Comparison of ENCODE assay signal across 17 cellular contexts in the genomic region with DNA sequence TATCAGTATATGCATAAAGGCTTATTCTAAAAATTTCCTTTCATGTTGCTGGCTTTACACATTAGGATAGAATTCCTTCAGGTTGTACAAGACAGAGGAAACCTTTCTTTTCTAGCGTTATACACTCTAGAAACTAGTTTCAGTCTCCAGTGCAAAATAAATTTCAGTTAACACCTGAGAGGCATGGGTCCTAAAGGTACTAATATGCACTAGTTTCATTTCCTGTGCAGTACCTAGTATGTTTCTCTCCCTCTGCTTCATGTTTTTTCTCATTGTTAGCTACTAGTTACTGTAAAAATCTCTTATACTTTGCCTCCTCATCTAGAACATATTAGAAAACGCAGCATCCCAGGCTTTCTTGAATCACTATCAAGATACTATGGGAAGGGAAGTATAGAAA. TPM values are rescaled to one million over a fixed set of nuclear protein-coding genes. Genes with fewer than 3 reads are reported as not detected.
DNase-seq lines count a peak whose midpoint lies in the region; ATAC-seq, FAIRE-seq and TF ChIP-seq lines count a peak whose summit lies in the region.
"Had no signal": no experiment of that assay in that cellular context is flagged by ENCODE, and none has a peak within 500 bp of the region (broad histone marks: within the 10 kb centered on the region; RNA-seq: fewer than 3 reads in every experiment).

No MANE protein-coding gene starts in this region.

- DNase-seq in GM18507 (ENCODE audit: extremely low spot score, insufficient read length, low read depth) (no peak), Karpas-422 (no peak), glomerular visceral epithelial cell (ENCODE audit: extremely low spot score) (no peak), foreskin fibroblast (no peak), sigmoid colon (no peak)
- DNase-seq in stimulated activated CD4-positive, alpha-beta T cell treated with anti-CD3 and anti-CD28 coated beads, Interleukin-1b, Interleukin-23, amount 100 ng/mL, for 48 hours, result no peak
- DNase-seq: activated CD8-positive, alpha-beta T cell treated with anti-CD3 and anti-CD28 coated beads for 36 hours; activated naive CD4-positive, alpha-beta T cell treated with Interleukin-2 at 50 U/mL for 16 hours; central memory CD4-positive, alpha-beta T cell; mesenchymal stem cell; NCI-H1436 treated with DMSO at 0.1 percent for 48 hours; occipital lobe; stimulated activated CD8-positive, alpha-beta memory T cell treated with anti-CD3 and anti-CD28 coated beads, Interleukin-4, amount 100 ng/mL, for 48 hours; T-cell had no signal

- H3K4me1 ChIP-seq in Karpas-422 (ENCODE audit: low read length), result peaks cover 74% of the 10 kb centered on the region
- peaks cover 0 to 14% (median 7%) of the 10 kb centered on the region in 4 donors for H3K4me1 ChIP-seq in sigmoid colon

- H3K27ac ChIP-seq in Karpas-422 (ENCODE audit: low read length), result peak overlapping the region; percentile 77
- H3K27ac ChIP-seq in sigmoid colon, result no peak overlapping the region
- H3K27ac ChIP-seq: epithelial cell of prostate had no signal

- TF ChIP-seq CTCF in foreskin fibroblast (IDR thresholded peaks at IDR 0.05; ENCODE audit: low read depth, low read length) (no peak), sigmoid colon (IDR thresholded peaks at IDR 0.05) (no peak)

- ATAC-seq in GM21423 (IDR thresholded peaks at IDR 0.05; ENCODE audit: unreplicated experiment), result peak; percentile 65
- ATAC-seq in HG03025 (IDR thresholded peaks at IDR 0.05; ENCODE audit: low FRiP score, unreplicated experiment), result peak; percentile 66
- ATAC-seq: activated CD8-positive, alpha-beta T cell treated with anti-CD3 and anti-CD28 coated beads for 36 hours; T-cell had no signal

- 78 to 88% methylated on average over 2 of the region's 2 CpGs for WGBS in sigmoid colon, 2 donors

- TF ChIP-seq EP300 in sigmoid colon (IDR thresholded peaks at IDR 0.05), result no peak

- intact Hi-C loops in sigmoid colon (cut with DNase I), result no loop called here

- H3K36me3 ChIP-seq in Karpas-422 (ENCODE audit: insufficient read depth, low read length), result peaks cover 18% of the 10 kb centered on the region; the same call in 1 of the 2 replicates
- H3K36me3 ChIP-seq in sigmoid colon, result peaks cover 0 to 18% (median 0%) of the 10 kb centered on the region in 4 donors

- no peaks in the 10 kb centered on the region for H4K20me1 ChIP-seq in Karpas-422 (ENCODE audit: insufficient read depth, low read depth, low read length)

- H3K27me3 ChIP-seq in Karpas-422 (ENCODE audit: low read length), result no peaks in the 10 kb centered on the region
- H3K27me3 ChIP-seq in sigmoid colon, result no peaks in the 10 kb centered on the region

- no peaks in the 10 kb centered on the region for H3K9me2 ChIP-seq in Karpas-422 (replicated peaks; ENCODE audit: insufficient read depth, low read length)

- H3K79me2 ChIP-seq in Karpas-422 (ENCODE audit: low read length), result peaks cover 75% of the 10 kb centered on the region

- no peak overlapping the region for H2AFZ ChIP-seq in Karpas-422 (ENCODE audit: low read length)

- H3K4me2 ChIP-seq in Karpas-422 (ENCODE audit: low read depth, low read length, poor library complexity, severe bottlenecking), result peak overlapping the region; percentile 6

- FAIRE-seq in GM18507 (lab: Jason Lieb, UNC), result peak; percentile 84

- H3K4me3 ChIP-seq in Karpas-422 (ENCODE audit: low read length), result no peak overlapping the region
- H3K4me3 ChIP-seq in foreskin fibroblast (ENCODE audit: low read depth in 1 of 2, low read length in 2 of 2), result no peak overlapping the region
- no peak overlapping the region for H3K4me3 ChIP-seq in sigmoid colon

- no peaks in the 10 kb centered on the region for H3K9me3 ChIP-seq in Karpas-422 (ENCODE audit: low read length)
- H3K9me3 ChIP-seq in sigmoid colon, result no peaks in the 10 kb centered on the region

- H3K9ac ChIP-seq in Karpas-422 (ENCODE audit: low read length), result no peak overlapping the region

- TF ChIP-seq POLR2A in sigmoid colon (IDR thresholded peaks at IDR 0.05), result no peak

RNA-seq across cellular contexts. Expression of gene SNX25, which starts 54.0 kb away (rescaled TPM):
- 39.2 and 50.5 TPM in 2 replicates for total RNA-seq in Karpas-422 (2014; rRNA removed; shearing (Covaris generic); ENCODE audit: low replicate concordance)
- total RNA-seq in sigmoid colon, result 10 to 100 TPM; 22.7 to 40.5 (median 38.4) TPM
- 1 to 10 TPM; 2.5 to 7.7 (median 4.8) TPM for polyA plus RNA-seq in sigmoid colon

RNA-seq across cellular contexts. Expression of gene CFAP97, which starts 59.6 kb away (rescaled TPM):
- total RNA-seq in Karpas-422 (2014; rRNA removed; shearing (Covaris generic); ENCODE audit: low replicate concordance), result 15.8 and 44.5 TPM in 2 replicates
- 10 to 100 TPM; 33.8 to 46.4 (median 37.3) TPM for total RNA-seq in sigmoid colon
- 1 to 10 TPM; 4.4 to 8.3 (median 7.8) TPM for polyA plus RNA-seq in sigmoid colon
